Comparison of ENCODE assay signal across 8 cellular contexts in the genomic region with DNA sequence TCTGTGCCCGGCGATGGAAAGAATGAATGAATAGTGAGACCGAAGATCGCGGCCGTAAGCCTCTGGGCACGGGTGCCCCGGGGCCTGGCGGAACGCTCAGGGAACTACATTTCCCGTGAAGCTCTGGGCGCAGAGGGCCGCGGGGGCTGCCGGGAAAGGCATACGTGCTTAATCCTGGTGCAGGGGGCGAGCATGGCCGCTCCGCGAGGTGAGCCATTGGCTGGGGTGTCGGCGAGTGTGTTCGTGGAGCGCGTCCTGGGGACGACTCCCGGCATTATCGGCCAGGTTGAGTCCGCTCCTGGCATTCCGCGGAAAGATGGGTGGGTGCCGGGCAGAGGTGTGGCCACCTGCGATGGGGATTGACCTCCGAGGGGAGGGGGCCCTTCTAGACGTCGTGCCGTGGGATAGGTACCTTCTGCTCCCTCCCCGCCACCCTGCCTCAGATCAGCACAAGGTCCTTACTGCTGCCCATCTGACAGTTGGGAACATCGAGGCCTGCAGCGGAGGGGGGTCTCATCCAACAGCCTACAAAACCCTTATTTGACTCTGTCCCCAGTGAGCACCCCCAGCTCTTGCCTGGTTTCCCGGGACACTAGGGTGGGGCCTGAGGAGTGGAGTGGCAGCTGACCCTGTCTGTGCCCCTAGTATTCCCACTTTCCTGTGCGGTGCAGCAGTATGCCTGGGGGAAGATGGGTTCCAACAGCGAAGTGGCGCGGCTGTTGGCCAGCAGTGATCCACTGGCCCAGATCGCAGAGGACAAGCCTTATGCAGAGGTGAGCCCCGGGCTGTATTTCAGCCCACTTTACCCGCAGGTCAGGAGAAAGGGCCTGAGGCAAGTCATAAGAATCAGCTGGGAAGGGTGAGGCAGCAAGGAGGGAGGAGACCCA.
DNase-seq lines count a peak whose midpoint lies in the region; TF ChIP-seq lines count a peak whose summit lies in the region.

A gene with protein sequence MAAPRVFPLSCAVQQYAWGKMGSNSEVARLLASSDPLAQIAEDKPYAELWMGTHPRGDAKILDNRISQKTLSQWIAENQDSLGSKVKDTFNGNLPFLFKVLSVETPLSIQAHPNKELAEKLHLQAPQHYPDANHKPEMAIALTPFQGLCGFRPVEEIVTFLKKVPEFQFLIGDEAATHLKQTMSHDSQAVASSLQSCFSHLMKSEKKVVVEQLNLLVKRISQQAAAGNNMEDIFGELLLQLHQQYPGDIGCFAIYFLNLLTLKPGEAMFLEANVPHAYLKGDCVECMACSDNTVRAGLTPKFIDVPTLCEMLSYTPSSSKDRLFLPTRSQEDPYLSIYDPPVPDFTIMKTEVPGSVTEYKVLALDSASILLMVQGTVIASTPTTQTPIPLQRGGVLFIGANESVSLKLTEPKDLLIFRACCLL (plus strand): TSS at position 161 of the 887 bp plus-strand sequence. CDS start 32 bp downstream, at position 193.

- 0 out of 2 replicates have a peak, but pooled peaks cover under 1% of the 10 kb centered on the region for H3F3A ChIP-seq in MM.1S (ENCODE audit: insufficient read depth, low read length)

- DNase-seq in EL (peak; percentile 85), GOT3 (lab: John Stamatoyannopoulos, UW) (peak; percentile 9), MM.1S (peak; percentile 86), SK-N-MC (ENCODE audit: low read depth, low spot score) (no peak), foreskin melanocyte (peak; percentile 62), stromal cell of bone marrow (ENCODE audit: low read depth) (peak; percentile 69)
- peak; percentile 89 for DNase-seq in activated naive CD4-positive, alpha-beta T cell treated with Interleukin-2 at 50 U/mL for 16 hours

- no peak for TF ChIP-seq CTCF in MM.1S (IDR thresholded peaks at IDR 0.05; ENCODE audit: low read length)

- H2AFZ ChIP-seq in MM.1S (ENCODE audit: low read length), result peak within 1 kb of the TSS; percentile 94
- peak within 1 kb of the TSS; percentile 59 for H2AFZ ChIP-seq in neuron (ENCODE audit: low read depth, low read length)

- H3K9ac ChIP-seq in MM.1S (ENCODE audit: low read length) (peak within 1 kb of the TSS; percentile 73), SK-N-MC (ENCODE audit: insufficient read length) (peak within 1 kb of the TSS; percentile 95)

- no peak within 1 kb of the TSS for H3K27ac ChIP-seq in MM.1S (ENCODE audit: low read length)
- H3K27ac ChIP-seq in SK-N-MC, result no peak within 1 kb of the TSS

- peaks cover 29% of the 10 kb centered on the region for H3K4me1 ChIP-seq in MM.1S (ENCODE audit: low read length)
- H3K4me1 ChIP-seq in neuron (ENCODE audit: insufficient read depth, low read length), result peaks cover 10% of the 10 kb centered on the region

- peaks cover 9% of the 10 kb centered on the region; the same call in 1 of the 2 replicates for H3K79me2 ChIP-seq in MM.1S (ENCODE audit: low read length)

- H3K4me2 ChIP-seq in MM.1S (ENCODE audit: low read depth, low read length), result peak within 1 kb of the TSS; percentile 93

- H3K4me3 ChIP-seq in MM.1S (ENCODE audit: low read length), result peak within 1 kb of the TSS; percentile 92
- H3K4me3 ChIP-seq in SK-N-MC, result peak within 1 kb of the TSS; percentile 97
- H3K4me3 ChIP-seq in neuron (ENCODE audit: low read length), result peak within 1 kb of the TSS; percentile 60

- H3K27me3 ChIP-seq in MM.1S (replicated peaks; ENCODE audit: insufficient read depth, low read length) (no peaks in the 10 kb centered on the region), neuron (ENCODE audit: insufficient read depth, low read length) (no peaks in the 10 kb centered on the region)

- H3K9me3 ChIP-seq in MM.1S (replicated peaks; ENCODE audit: insufficient read depth, low read length), result no peaks in the 10 kb centered on the region
- H3K9me3 ChIP-seq in SK-N-MC (ENCODE audit: low read depth, low read length), result no peaks in the 10 kb centered on the region
- H3K9me3 ChIP-seq in neuron (ENCODE audit: low read length), result no peaks in the 10 kb centered on the region

- H4K20me1 ChIP-seq in MM.1S (ENCODE audit: insufficient read depth, low read length), result no peaks in the 10 kb centered on the region

- H3K9me2 ChIP-seq in MM.1S (replicated peaks; ENCODE audit: insufficient read depth, low read length), result no peaks in the 10 kb centered on the region

- H3K36me3 ChIP-seq in MM.1S (replicated peaks; ENCODE audit: insufficient read depth, low read length) (no peaks in the 10 kb centered on the region), SK-N-MC (ENCODE audit: insufficient read depth, low read length) (peaks cover 19% of the 10 kb centered on the region; the same call in 1 of the 2 replicates), neuron (ENCODE audit: insufficient read depth, low read length) (peaks cover 21% of the 10 kb centered on the region)
